8 cellular contexts compared by ENCODE assay signal in genomic region chr11:77589521-77590193, GRCh38. TPM values are rescaled to one million over a fixed set of nuclear protein-coding genes. Genes with fewer than 3 reads are reported as not detected.
DNase-seq lines count a peak whose midpoint lies in the region; ATAC-seq and TF ChIP-seq lines count a peak whose summit lies in the region.

A gene with protein sequence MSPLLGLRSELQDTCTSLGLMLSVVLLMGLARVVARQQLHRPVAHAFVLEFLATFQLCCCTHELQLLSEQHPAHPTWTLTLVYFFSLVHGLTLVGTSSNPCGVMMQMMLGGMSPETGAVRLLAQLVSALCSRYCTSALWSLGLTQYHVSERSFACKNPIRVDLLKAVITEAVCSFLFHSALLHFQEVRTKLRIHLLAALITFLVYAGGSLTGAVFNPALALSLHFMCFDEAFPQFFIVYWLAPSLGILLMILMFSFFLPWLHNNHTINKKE (plus strand): TSS chr11:77589953. CDS start chr11:77589993, 40 bp downstream.

- H3K27me3 Mint-ChIP-seq in chondrocyte (ENCODE audit: low read depth), result no peaks in the 10 kb centered on the region

- peak within 1 kb of the TSS; percentile 90 for H3K4me3 Mint-ChIP-seq in chondrocyte (ENCODE audit: unreplicated experiment)

- CTCF ChIA-PET in AG04450 (lab: Charles Lee), result interaction anchor here (0.6 kb wide), 2 partner anchors 177 to 341 kb away, joined by 3 to 4 read pairs; no protein-coding TSS in a partner anchor

- H3K27ac Mint-ChIP-seq in chondrocyte (ENCODE audit: unreplicated experiment), result peak within 1 kb of the TSS; percentile 91

- H3K4me3 ChIP-seq in AG04450 (ENCODE audit: low read depth, low read length), result peak within 1 kb of the TSS; percentile 69

- DNase-seq in AG04450 (ENCODE audit: low read depth, low spot score) (peak; percentile 63), NCI-H2196 (lab: John Stamatoyannopoulos, UW; ENCODE audit: unreplicated experiment) (peak; percentile 91), chondrocyte (ENCODE audit: low spot score) (peak; percentile 94)
- peak; percentile 19 to 37 for DNase-seq in stimulated activated CD4-positive, alpha-beta T cell treated with anti-CD3 and anti-CD28 coated beads, Interleukin-15, amount 100 ng/mL, for 1 hour (ENCODE audit: low read depth in 1 of 2, low spot score in 1 of 2)

- ATAC-seq in GM18868 (IDR thresholded peaks at IDR 0.05; ENCODE audit: unreplicated experiment) (peak; percentile 88), HG03103 (IDR thresholded peaks at IDR 0.05; ENCODE audit: low read depth, unreplicated experiment) (peak; percentile 79)
- ATAC-seq in activated CD4-positive, CD25-positive, alpha-beta regulatory T cell treated with anti-CD3 and anti-CD28 coated beads, Interleukin-2, amount 50 U/mL, for 24 hours, result peak; percentile 81 to 83

- H3K9me3 Mint-ChIP-seq in chondrocyte (ENCODE audit: low read depth), result no peaks in the 10 kb centered on the region

- H3K27ac ChIP-seq in AG04450 (ENCODE audit: low read depth, low read length), result peak within 1 kb of the TSS; percentile 39
- peak within 1 kb of the TSS; percentile 82 for H3K27ac ChIP-seq in layer of hippocampus (ENCODE audit: low read depth, low read length)

- TF ChIP-seq CTCF in AG04450 (IDR thresholded peaks at IDR 0.05; ENCODE audit: low read depth, low read length) (no peak), chondrocyte (IDR thresholded peaks at IDR 0.05) (peak; percentile 31)

- POLR2A ChIA-PET in AG04450 (lab: Yijun Ruan, JAX), result interaction anchor here (0.6 to 1.0 kb wide), 3 partner anchors 13 to 19 kb away, joined by 3 to 6 read pairs (median 5); no protein-coding TSS in a partner anchor

- no peaks in the 10 kb centered on the region for H3K36me3 Mint-ChIP-seq in chondrocyte (ENCODE audit: low read depth)

- no peaks in the 10 kb centered on the region; the same call in 1 of the 2 replicates for H3K9me3 ChIP-seq in AG04450 (ENCODE audit: control insufficient read depth, insufficient read depth, low read length)

- peaks cover 16% of the 10 kb centered on the region for H3K4me1 Mint-ChIP-seq in chondrocyte (ENCODE audit: low read depth)

- H3K27me3 ChIP-seq in AG04450 (ENCODE audit: control insufficient read depth, insufficient read depth, low read length) (no peaks in the 10 kb centered on the region), layer of hippocampus (ENCODE audit: control insufficient read depth, insufficient read depth, low read length) (no peaks in the 10 kb centered on the region)

RNA-seq across cellular contexts. Expression of the gene that starts here (rescaled TPM):
- 1.6 and 2.0 TPM in 2 replicates for polyA plus RNA-seq in AG04450 (2011; rRNA removed)
- polyA minus RNA-seq in AG04450 (2011; rRNA and poly(A)+ RNA removed), result 1.0 and 1.9 TPM in 2 replicates
- total RNA-seq in chondrocyte, result 1.5 to 2.1 TPM (median 1.6 TPM) in 3 replicates

Comparison
In these comparisons a context has a peak if more than half of its experiments do, and no peak if none do; other contexts are left out.
1. Peak in every context shown above with its lines: DNase-seq, ATAC-seq, H3K4me3 ChIP-seq and H3K27ac ChIP-seq.
2. DNase-seq: peak in every context shown above with its lines; median percentile 94 in chondrocyte; 91 in NCI-H2196; 63 in AG04450; 28 in stimulated activated CD4-positive, alpha-beta T cell treated with anti-CD3 and anti-CD28 coated beads, Interleukin-15, amount 100 ng/mL, for 1 hour.